ENCODE assay signal across 21 cellular contexts in genomic region chr12:119674560-119674959, GRCh38. TPM values are rescaled to one million over a fixed set of nuclear protein-coding genes. Genes with fewer than 3 reads are reported as not detected.
DNase-seq lines count a peak whose midpoint lies in the region; ATAC-seq, FAIRE-seq and TF ChIP-seq lines count a peak whose summit lies in the region.
"Had no signal": no experiment of that assay in that cellular context is flagged by ENCODE, and none has a peak within 500 bp of the region (broad histone marks: within the 10 kb centered on the region; RNA-seq: fewer than 3 reads in every experiment).

No MANE protein-coding gene starts in this region.

- H3K36me3 Mint-ChIP-seq in natural killer cell, result peaks cover 8% of the 10 kb centered on the region

- H3K27me3 Mint-ChIP-seq in natural killer cell (ENCODE audit: low read depth in 2 of 2), result no peaks in the 10 kb centered on the region
- H3K27me3 Mint-ChIP-seq: activated naive CD4-positive, alpha-beta T cell treated with anti-CD3 and anti-CD28 coated beads, Interleukin-2, amount 50 U/mL, for 24 hours had no signal

- H3K9ac ChIP-seq in K562 (ENCODE audit: insufficient read depth in 1 of 2, low read depth in 2 of 2, low read length in 2 of 2), result no peak overlapping the region

- no peak overlapping the region for H3K4me2 ChIP-seq in K562 (ENCODE audit: insufficient read depth, low read length)

- no peak overlapping the region for H2AFZ ChIP-seq in K562 (ENCODE audit: low read depth, low read length)

- no peak for DNase-seq in right atrium auricular region (ENCODE audit: low spot score)
- DNase-seq in Right ventricle myocardium superior, result no peak
- no peak for DNase-seq in K562 (ENCODE audit: extremely low read depth in 1 of 4, low spot score in 3 of 4)
- no peak for DNase-seq in natural killer cell
- no peak for DNase-seq in upper lobe of right lung
- DNase-seq in DMS79 (lab: John Stamatoyannopoulos, UW), result no peak
- DNase-seq in NCI-H1930 (lab: John Stamatoyannopoulos, UW), result no peak
- DNase-seq in posterior cingulate gyrus, result no peak
- DNase-seq: Caco-2; endodermal cell; immature natural killer cell; NCI-H1436; NCI-H446 treated with DMSO at 0.1 percent for 48 hours; nucleus accumbens; stimulated activated naive CD4-positive, alpha-beta T cell treated with Interleukin-2 at 50 U/mL for 16 hours had no signal

- ATAC-seq in Right ventricle myocardium superior (ENCODE audit: poor library complexity) (no peak), K562 (no peak), natural killer cell (no peak), upper lobe of right lung (no peak)

- POLR2A ChIA-PET in K562 (lab: Yijun Ruan, JAX), result interaction anchor here (0.9 to 3.7 kb wide), 4 partner anchors 8 to 16 kb away, joined by 3 to 31 read pairs (median 4); no protein-coding TSS in a partner anchor

- H3K27ac ChIP-seq in right atrium auricular region, result peak overlapping the region; percentile 25 to 40
- H3K27ac ChIP-seq in K562 (ENCODE audit: extremely low read depth, low read depth, low read length), result no peak overlapping the region
- peak overlapping the region; percentile 45 for H3K27ac ChIP-seq in upper lobe of right lung

- no peak for TF ChIP-seq RAD21 in K562 (CRISPR knock-in tag; conservative IDR thresholded peaks at IDR 0.05 in 1 of 2, IDR thresholded peaks at IDR 0.05 in 1 of 2)

- FAIRE-seq in K562 (lab: Jason Lieb, UNC), result no peak
- FAIRE-seq: G401.6, GM12892, H1 had no signal

- H3K4me1 Mint-ChIP-seq in natural killer cell, result peaks cover 36 to 40% of the 10 kb centered on the region in 2 donors

- H3K9me3 ChIP-seq in right atrium auricular region (no peaks in the 10 kb centered on the region), K562 (replicated peaks; ENCODE audit: control insufficient read depth, insufficient read depth, low read depth, low read length) (no peaks in the 10 kb centered on the region), upper lobe of right lung (no peaks in the 10 kb centered on the region)
- H3K9me3 ChIP-seq: Caco-2 had no signal

- H3K27me3 ChIP-seq in right atrium auricular region (no peaks in the 10 kb centered on the region), K562 (ENCODE audit: control insufficient read depth in 2 of 2, insufficient read depth in 2 of 2, low read length in 2 of 2) (no peaks in the 10 kb centered on the region), upper lobe of right lung (no peaks in the 10 kb centered on the region)

- H3K9me1 ChIP-seq in K562 (ENCODE audit: control insufficient read depth, insufficient read depth, low read length), result no peaks in the 10 kb centered on the region

- 0 out of 2 replicates have a peak, but pooled peaks have one; percentile 42 for TF ChIP-seq POLR2A in K562 (conservative IDR thresholded peaks at IDR 0.05)

- H3K4me1 ChIP-seq in right atrium auricular region (peaks cover 0 to 25% of the 10 kb centered on the region in 2 donors), K562 (replicated peaks in 1 of 2; ENCODE audit: control insufficient read depth in 2 of 2, insufficient read depth in 2 of 2, low read length in 2 of 2) (peaks cover 6 to 32% of the 10 kb centered on the region in 2 experiments; a peak in 4 of 5 replicates), upper lobe of right lung (peaks cover 49% of the 10 kb centered on the region)

- peaks cover 65% of the 10 kb centered on the region for H3K79me2 ChIP-seq in K562 (ENCODE audit: control insufficient read depth, insufficient read depth, low read length)

- CTCF ChIA-PET in K562 (lab: Yijun Ruan, JAX; ENCODE audit: low intra/inter-chr PET ratio), result no interaction called here

- H3K36me3 ChIP-seq in right atrium auricular region (peaks cover 86% of the 10 kb centered on the region), K562 (ENCODE audit: control insufficient read depth, insufficient read depth, low read length) (peaks cover 99% of the 10 kb centered on the region), upper lobe of right lung (peaks cover 97% of the 10 kb centered on the region)

- no peaks in the 10 kb centered on the region for H3K9me3 Mint-ChIP-seq in natural killer cell
- H3K9me3 Mint-ChIP-seq: activated naive CD4-positive, alpha-beta T cell treated with anti-CD3 and anti-CD28 coated beads, Interleukin-2, amount 50 U/mL, for 24 hours; endodermal cell; immature natural killer cell; mesothelial cell of epicardium had no signal

- H3K4me3 ChIP-seq in right atrium auricular region, result no peak overlapping the region
- no peak overlapping the region for H3K4me3 ChIP-seq in K562
- H3K4me3 ChIP-seq in upper lobe of right lung, result no peak overlapping the region
- H3K4me3 ChIP-seq: skin epidermis had no signal

- 100% methylated on average over 4 of the region's 4 CpGs for WGBS in K562 (ENCODE audit: insufficient coverage, low coverage, missing lambda C conversion rate)

- TF ChIP-seq CTCF in right atrium auricular region (IDR thresholded peaks at IDR 0.05) (no peak), K562 (IDR thresholded peaks at IDR 0.05 in 2 of 3, conservative IDR thresholded peaks at IDR 0.05 in 1 of 3; ENCODE audit: insufficient read depth in 2 of 3, low read depth in 1 of 3, low read length in 3 of 3) (no peak), natural killer cell (IDR thresholded peaks at IDR 0.05) (no peak), upper lobe of right lung (IDR thresholded peaks at IDR 0.05) (no peak)

- intact Hi-C loops in Right ventricle myocardium superior (cut with DNase I) (no loop called here), K562 (cut with micrococcal nuclease) (no loop called here), natural killer cell (cut with micrococcal nuclease) (no loop called here), upper lobe of right lung (cut with DNase I) (no loop called here), posterior cingulate gyrus (cut with DNase I) (no loop called here)

- TF ChIP-seq EP300 in K562 (IDR thresholded peaks at IDR 0.05; ENCODE audit: low read length), result no peak

- no peaks in the 10 kb centered on the region for H4K20me1 ChIP-seq in K562 (replicated peaks; ENCODE audit: control insufficient read depth, insufficient read depth, low read length)

- H3K27ac Mint-ChIP-seq in natural killer cell, result peak overlapping the region; percentile 10 to 76
- H3K27ac Mint-ChIP-seq: endodermal cell, mesothelial cell of epicardium had no signal

- no TSS peak for BruUV-seq in K562 (replicated peaks; lab: Mats Ljungman, UMichigan)

- no peak overlapping the region for H3K4me3 Mint-ChIP-seq in natural killer cell
- H3K4me3 Mint-ChIP-seq: activated naive CD4-positive, alpha-beta T cell treated with anti-CD3 and anti-CD28 coated beads, Interleukin-2, amount 50 U/mL, for 24 hours; endodermal cell; immature natural killer cell; mesothelial cell of epicardium had no signal

- in situ Hi-C loops in K562 (cut with MboI), result no loop called here

TF ChIP-seq in K562, 482 proteins besides CTCF, POLR2A, EP300 and RAD21:
- TF ChIP-seq ZNF311 (CRISPR knock-in tag; IDR thresholded peaks at IDR 0.05), result no peak
- no peak for TF ChIP-seq ZBTB5 (IDR thresholded peaks at IDR 0.05)
- TF ChIP-seq ZKSCAN1 (IDR thresholded peaks at IDR 0.05; ENCODE audit: low read depth, low read length), result no peak
- no peak for TF ChIP-seq KAT2B (IDR thresholded peaks at IDR 0.05; ENCODE audit: low read depth, low read length)

RNA-seq across cellular contexts. Expression of gene PRKAB1, which starts 6.6 kb away (rescaled TPM):
- total RNA-seq in right atrium auricular region (10 to 100 TPM in 1 of 2 donors, 1 to 10 TPM in 1; 9.3 to 10.9 TPM), Right ventricle myocardium superior (9.3 TPM), K562 (2014; rRNA removed) (45.3 and 59.7 TPM in 2 replicates), K562 (2014; rRNA removed; fragmentation: Illumina TruSeq; extraction: Trizol) (48.8 and 54.3 TPM in 2 replicates), K562 (2015; rRNA removed; fragmentation: Illumina TruSeq; extraction: Trizol) (57.4 and 63.8 TPM in 2 replicates), K562 (2021) (83.8 and 93.8 TPM in 2 replicates), natural killer cell (10 to 100 TPM; 21.8 to 34.6 (median 23.5) TPM), upper lobe of right lung (54.7 TPM)
- 108 and 130 TPM in 2 replicates for total RNA-seq in K562 (2011; cell fraction: chromatin; rRNA removed; ENCODE audit: low replicate concordance)
- total RNA-seq in K562 (2011; cell fraction: nucleolus; rRNA removed), result 98.2 and 105 TPM in 2 replicates
- 109 and 139 TPM in 2 replicates for total RNA-seq in K562 (2011; cell fraction: nucleoplasm; rRNA removed)
- polyA plus RNA-seq in K562 (2011; rRNA removed) (85.7 and 137 TPM in 2 replicates), K562 (2014; fragmentation: Illumina TruSeq; extraction: Trizol) (83.1 and 94.2 TPM in 2 replicates), K562 (2014; fragmentation: Nextera tagmentation; extraction: Ambion mirVana) (10 to 100 TPM; 32.6 to 38.2 TPM), K562 (2014; rRNA removed) (62.8 and 64.8 TPM in 2 replicates)
- polyA plus RNA-seq in K562 (2011; cell fraction: cytosol; rRNA removed), result 83.7 and 86.2 TPM in 2 replicates
- 173 and 183 TPM in 2 replicates for polyA plus RNA-seq in K562 (2011; cell fraction: nucleus; rRNA removed)
- 59.1 and 104 TPM in 2 replicates for polyA plus RNA-seq in K562 (2012)
- polyA minus RNA-seq in K562 (2011; rRNA and poly(A)+ RNA removed), result 66.6 and 90.9 TPM in 2 replicates
- polyA minus RNA-seq in K562 (2011; cell fraction: cytosol; rRNA and poly(A)+ RNA removed), result 62.9 and 70.8 TPM in 2 replicates
- polyA minus RNA-seq in K562 (2011; cell fraction: nucleus; rRNA and poly(A)+ RNA removed), result 80.4 and 108 TPM in 2 replicates
